Comparison of ENCODE assay signal across 33 cellular contexts in the genomic region with DNA sequence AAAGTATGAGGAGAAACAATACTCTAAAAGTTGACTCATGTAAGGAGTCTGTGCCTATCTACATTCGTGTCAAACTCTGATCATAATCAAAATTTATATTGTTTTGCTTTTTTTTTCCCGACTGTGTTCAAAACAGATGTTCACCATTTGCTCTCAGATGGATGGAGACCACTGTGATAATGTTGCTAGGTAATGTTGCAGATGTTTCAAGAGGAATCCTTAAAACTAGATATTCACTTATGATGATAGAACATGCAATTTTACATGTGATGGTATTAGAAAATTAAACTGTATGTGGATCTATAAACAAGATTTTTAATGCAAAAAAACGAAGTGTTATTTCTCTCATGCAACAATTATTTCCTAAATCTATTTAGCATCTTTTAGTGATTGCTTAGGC.
"Had no signal": no experiment of that assay in that cellular context is flagged by ENCODE, and none has a peak within 500 bp of the region (broad histone marks: within the 10 kb centered on the region; RNA-seq: fewer than 3 reads in every experiment).

No MANE protein-coding gene starts in this region.

- H3K27me3 ChIP-seq: adrenal gland, ascending aorta, body of pancreas, brain microvascular endothelial cell, breast epithelium, cardiac muscle cell had no signal

- H3K27ac ChIP-seq: adrenal gland, ascending aorta, body of pancreas, brain microvascular endothelial cell, breast epithelium, cardiac muscle cell had no signal

- FAIRE-seq: astrocyte, bronchial epithelial cell had no signal

- ATAC-seq: activated naive CD4-positive, alpha-beta T cell treated with anti-CD3 and anti-CD28 coated beads, Interleukin-2, amount 50 U/mL, for 72 hours; activated naive CD8-positive, alpha-beta T cell treated with anti-CD3 and anti-CD28 coated beads, Interleukin-2, amount 50 U/mL, for 24 hours; activated T-cell treated with anti-CD3 and anti-CD28 coated beads, Interleukin-2, amount 50 U/mL, for 4 hours; activated T-cell treated with anti-CD3 and anti-CD28 coated beads, Interleukin-2, amount 50 U/mL, for 72 hours; activated T-helper 17 cell treated with anti-CD3 and anti-CD28 coated beads, Interleukin-2, amount 50 U/mL, for 72 hours; body of pancreas had no signal

- H3K4me3 ChIP-seq: adrenal gland, ascending aorta, body of pancreas, breast epithelium, cardiac muscle cell had no signal

- H3K4me1 ChIP-seq: adrenal gland, ascending aorta, body of pancreas, breast epithelium had no signal

- H3K9me3 ChIP-seq: adrenal gland, ascending aorta, body of pancreas, breast epithelium had no signal

- DNase-seq: activated effector memory CD4-positive, alpha-beta T cell treated with anti-CD3 and anti-CD28 coated beads, Interleukin-2, amount 50 U/mL, for 16 hours; activated effector memory CD4-positive, alpha-beta T cell treated with Interleukin-2 at 50 U/mL for 16 hours; activated gamma-delta T cell; activated gamma-delta T cell treated with Interleukin-2 at 50 U/mL for 16 hours; activated naive CD4-positive, alpha-beta T cell; activated naive CD4-positive, alpha-beta T cell treated with anti-CD3 and anti-CD28 coated beads for 36 hours; activated naive CD4-positive, alpha-beta T cell treated with anti-CD3 and anti-CD28 coated beads, Interleukin-2, amount 10 ng/mL, durations not matched to agents 7 days and 5 days; activated naive CD4-positive, alpha-beta T cell treated with anti-CD3 and anti-CD28 coated beads, Interleukin-2, amount 50 U/mL, for 16 hours; activated naive CD4-positive, alpha-beta T cell treated with Interleukin-2 at 50 U/mL for 16 hours; activated naive CD8-positive, alpha-beta T cell treated with anti-CD3 and anti-CD28 coated beads for 36 hours; activated naive CD8-positive, alpha-beta T cell treated with anti-CD3 and anti-CD28 coated beads, Interleukin-2, amount 10 ng/mL, durations not matched to agents 7 days and 5 days; activated naive CD8-positive, alpha-beta T cell treated with anti-CD3 and anti-CD28 coated beads, Interleukin-2, amount 50 U/mL, for 24 hours; activated T-cell treated with anti-CD3 and anti-CD28 coated beads, Interleukin-2, amount 50 U/mL, for 24 hours; activated T-cell treated with anti-CD3 and anti-CD28 coated beads, Interleukin-2, amount 50 U/mL, for 4 hours; activated T-cell treated with anti-CD3 and anti-CD28 coated beads, Interleukin-2, amount 50 U/mL, for 48 hours; activated T-cell treated with anti-CD3 and anti-CD28 coated beads, Interleukin-2, amount 50 U/mL, for 72 hours; adrenal gland; amniotic stem cell; amygdala; anterior cingulate cortex; aorta; body of pancreas; brain microvascular endothelial cell; caudate nucleus; central memory CD4-positive, alpha-beta T cell; cerebellar nuclear complex had no signal

- H3K36me3 ChIP-seq: adrenal gland, ascending aorta, brain microvascular endothelial cell, breast epithelium, cardiac muscle cell had no signal
